Comparison of ENCODE assay signal across 1 cellular context in the genomic region with DNA sequence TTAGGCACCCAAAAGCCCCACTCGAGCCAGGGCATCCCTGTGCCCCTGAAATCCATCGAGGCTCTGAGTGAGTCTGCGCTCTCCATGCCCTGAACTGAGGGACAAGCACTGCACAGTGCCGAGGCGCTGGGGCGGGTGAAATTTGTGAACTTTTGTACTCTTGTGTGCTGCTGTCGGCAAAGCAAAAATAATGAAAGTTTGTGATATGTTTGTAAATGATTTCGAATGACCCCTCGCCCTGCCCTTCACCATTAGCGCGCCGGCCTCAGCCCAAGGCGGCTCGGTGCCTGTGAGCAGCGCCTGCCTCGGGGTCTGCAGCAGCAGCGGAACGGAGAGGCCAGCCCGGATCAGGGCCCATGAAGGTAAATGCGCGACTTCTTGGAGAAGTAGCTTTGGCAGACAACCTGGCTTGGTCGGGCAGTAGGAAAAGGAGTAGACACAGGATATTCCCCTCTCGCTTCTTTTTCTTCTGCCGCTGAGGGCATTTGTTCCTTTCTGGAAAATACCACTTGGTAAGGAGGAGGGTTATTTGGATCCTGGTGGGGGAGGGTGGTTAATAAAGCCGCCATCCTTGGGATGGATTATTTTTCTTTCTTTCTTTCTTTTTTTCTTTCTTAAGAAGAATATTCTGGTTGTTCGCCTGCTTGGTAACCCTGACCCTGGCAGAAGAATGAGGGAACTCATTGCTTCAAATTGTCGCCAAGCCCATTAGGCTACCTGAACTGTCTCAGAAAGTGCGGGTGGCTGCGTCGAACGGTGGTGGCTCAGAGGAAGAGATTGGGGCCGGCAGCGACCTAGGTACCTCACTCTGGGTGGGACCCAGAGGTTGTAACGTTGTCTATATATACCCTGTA.
TF ChIP-seq lines count a peak whose summit lies in the region.

No MANE protein-coding gene starts in this region.

TF ChIP-seq in H1, 55 proteins besides CTCF, POLR2A, EP300 and RAD21:
- TF ChIP-seq SUZ12 (IDR thresholded peaks at IDR 0.05; ENCODE audit: low read length) (peak; percentile 97), SP4 (IDR thresholded peaks at IDR 0.05; ENCODE audit: low read length) (no peak), RNF2 (IDR thresholded peaks at IDR 0.05; ENCODE audit: borderline replicate concordance, low read depth, low read length, missing control alignments, poor library complexity, severe bottlenecking) (peak; percentile 91), HDAC6 (IDR thresholded peaks at IDR 0.05; ENCODE audit: low read depth, low read length) (no peak), EZH2 (IDR thresholded peaks at IDR 0.05; ENCODE audit: low read depth, low read length, severe bottlenecking) (peak; percentile 94)
